ENCODE assay signal across 31 cellular contexts in the genomic region with DNA sequence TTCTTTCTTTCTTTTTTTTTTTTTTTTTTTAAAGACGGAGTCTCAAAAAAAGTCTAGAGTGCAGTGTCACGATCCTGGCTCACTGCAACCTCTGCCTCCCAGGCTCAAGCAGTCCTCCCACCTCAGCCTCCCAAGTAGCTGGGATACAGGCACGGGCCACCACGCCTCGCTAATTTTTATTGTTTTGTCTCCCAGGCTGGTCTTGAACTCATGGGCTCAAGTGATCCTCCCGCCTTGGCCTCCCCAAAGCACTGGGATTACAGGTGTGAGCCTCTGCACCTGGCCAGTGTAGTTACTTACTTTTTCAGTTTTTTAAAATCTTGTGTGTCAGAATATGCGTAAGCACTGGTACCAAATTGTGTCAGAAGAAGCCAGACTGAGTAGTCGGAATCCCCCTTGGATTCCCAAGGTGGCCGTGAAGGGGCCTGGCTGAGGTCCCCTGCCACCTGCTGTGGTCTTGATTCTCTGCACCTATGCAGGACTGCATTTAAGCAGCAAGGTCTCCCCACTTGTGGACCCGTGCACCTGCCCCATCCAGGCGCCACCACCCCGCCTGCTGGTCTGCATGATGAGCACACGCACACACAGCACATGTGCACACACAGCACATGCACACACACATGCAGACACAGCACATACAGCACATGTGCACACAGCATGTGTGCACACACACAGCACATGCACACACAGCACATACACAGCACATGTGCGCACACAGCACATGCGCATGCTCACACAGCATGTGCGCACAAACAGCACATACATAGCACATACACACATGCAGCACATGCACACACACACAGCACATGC. TPM values are rescaled to one million over a fixed set of nuclear protein-coding genes. Genes with fewer than 3 reads are reported as not detected.
DNase-seq lines count a peak whose midpoint lies in the region; ATAC-seq and TF ChIP-seq lines count a peak whose summit lies in the region.
"Had no signal": no experiment of that assay in that cellular context is flagged by ENCODE, and none has a peak within 500 bp of the region (broad histone marks: within the 10 kb centered on the region; RNA-seq: fewer than 3 reads in every experiment).

No MANE protein-coding gene starts in this region.

- H2BK15ac ChIP-seq in mesenchymal stem cell (ENCODE audit: low read depth, poor library complexity, severe bottlenecking) = no peak overlapping the region

- H3K9me3 Mint-ChIP-seq in activated naive CD8-positive, alpha-beta T cell (ENCODE audit: low read depth) = no peaks in the 10 kb centered on the region
- H3K9me3 Mint-ChIP-seq in activated naive CD8-positive, alpha-beta T cell treated with anti-CD3 and anti-CD28 coated beads for 36 hours = no peaks in the 10 kb centered on the region
- H3K9me3 Mint-ChIP-seq in T-helper 2 cell treated with Interferon-gamma antibody and Interleukin-4, amounts not matched to agents 5 μg/mL and 100 μg/mL, for 36 hours = no peaks in the 10 kb centered on the region
- H3K9me3 Mint-ChIP-seq: activated CD4-positive, alpha-beta T cell treated with anti-CD3 and anti-CD28 coated beads, Interleukin-2, amount 10 ng/mL, durations not matched to agents 7 days and 5 days; activated naive CD8-positive, alpha-beta T cell treated with anti-CD3 and anti-CD28 coated beads, Interleukin-2, amount 10 ng/mL, durations not matched to agents 7 days and 5 days; activated T-cell treated with anti-CD3 and anti-CD28 coated beads, Interleukin-2, amount 50 U/mL, for 24 hours; CD14-positive monocyte; IgD-negative memory B cell had no signal

- H3K27me3 ChIP-seq in OCI-LY3 (ENCODE audit: low read depth, low read length) = no peaks in the 10 kb centered on the region
- H3K27me3 ChIP-seq in mesenchymal stem cell (ENCODE audit: control insufficient read depth in 1 of 2, insufficient read depth in 1 of 2, low read length in 2 of 2) = no peaks in the 10 kb centered on the region
- H3K27me3 ChIP-seq in aorta (ENCODE audit: control insufficient read depth in 1 of 2, insufficient read depth in 2 of 2, low read length in 1 of 2) = no peaks in the 10 kb centered on the region
- H3K27me3 ChIP-seq in foreskin keratinocyte = no peaks in the 10 kb centered on the region
- H3K27me3 ChIP-seq: ascending aorta, sigmoid colon, SJSA1, transverse colon had no signal

- 98% methylated on average over 16 of the region's 16 CpGs for WGBS in mesenchymal stem cell
- 93 to 95% methylated on average over 16 of the region's 16 CpGs for WGBS in aorta, 2 donors

- peak; percentile 9 for ATAC-seq in aorta (ENCODE audit: low FRiP score)
- no peak for ATAC-seq in left lobe of liver
- ATAC-seq in foreskin keratinocyte = no peak
- ATAC-seq: HCT116, psoas muscle had no signal

- H2BK120ac ChIP-seq in mesenchymal stem cell (ENCODE audit: low read depth, low read length) = no peak overlapping the region

- no peak overlapping the region for H2AFZ ChIP-seq in OCI-LY3 (ENCODE audit: low read depth, low read length)
- H2AFZ ChIP-seq in mesenchymal stem cell (ENCODE audit: low read depth, low read length) = no peak overlapping the region

- no peak overlapping the region for H2AK5ac ChIP-seq in mesenchymal stem cell (ENCODE audit: low read length, severe bottlenecking)

- peaks cover 24% of the 10 kb centered on the region for H4K20me1 ChIP-seq in OCI-LY3 (ENCODE audit: insufficient read depth, low read length)

- H3K79me1 ChIP-seq in mesenchymal stem cell (replicated peaks; ENCODE audit: low read length, poor library complexity, severe bottlenecking) = peaks cover 40% of the 10 kb centered on the region

- peak overlapping the region; percentile 40 for H4K91ac ChIP-seq in mesenchymal stem cell (ENCODE audit: low read length)

- H2BK5ac ChIP-seq in mesenchymal stem cell (ENCODE audit: low read depth, low read length, poor library complexity, severe bottlenecking) = no peak overlapping the region

- no peaks in the 10 kb centered on the region for H3K27me3 Mint-ChIP-seq in activated naive CD8-positive, alpha-beta T cell
- H3K27me3 Mint-ChIP-seq in activated naive CD8-positive, alpha-beta T cell treated with anti-CD3 and anti-CD28 coated beads for 36 hours = no peaks in the 10 kb centered on the region
- H3K27me3 Mint-ChIP-seq in T-helper 2 cell treated with Interferon-gamma antibody and Interleukin-4, amounts not matched to agents 5 μg/mL and 100 μg/mL, for 36 hours (ENCODE audit: low read depth) = no peaks in the 10 kb centered on the region
- H3K27me3 Mint-ChIP-seq: activated CD4-positive, alpha-beta T cell treated with anti-CD3 and anti-CD28 coated beads, Interleukin-2, amount 10 ng/mL, durations not matched to agents 7 days and 5 days; activated naive CD8-positive, alpha-beta T cell treated with anti-CD3 and anti-CD28 coated beads, Interleukin-2, amount 10 ng/mL, durations not matched to agents 7 days and 5 days; activated T-cell treated with anti-CD3 and anti-CD28 coated beads, Interleukin-2, amount 50 U/mL, for 24 hours; IgD-negative memory B cell had no signal

- H3K4me2 ChIP-seq in OCI-LY3 (ENCODE audit: low read length) (peak overlapping the region; percentile 36), mesenchymal stem cell (ENCODE audit: low read length, poor library complexity, severe bottlenecking) (no peak overlapping the region)

- H3K4me3 ChIP-seq in OCI-LY3 (ENCODE audit: low read length) = no peak overlapping the region
- H3K4me3 ChIP-seq in mesenchymal stem cell (ENCODE audit: insufficient read depth in 1 of 2, low read depth in 1 of 2, low read length in 2 of 2) = no peak overlapping the region
- H3K4me3 ChIP-seq in aorta (ENCODE audit: low read length in 2 of 2) = no peak overlapping the region
- H3K4me3 ChIP-seq: ascending aorta, left ventricle myocardium inferior, psoas muscle, sigmoid colon, SJSA1, transverse colon had no signal

- intact Hi-C loops in aorta (cut with DNase I) = no loop called here

- no peak overlapping the region for H3K4ac ChIP-seq in mesenchymal stem cell (ENCODE audit: low read depth in 1 of 2, low read length in 2 of 2)

- H3K4me1 ChIP-seq in OCI-LY3 (ENCODE audit: low read length) (peaks cover 44% of the 10 kb centered on the region), mesenchymal stem cell (ENCODE audit: control insufficient read depth, insufficient read depth, low read depth, low read length) (peaks cover 8% of the 10 kb centered on the region), aorta (ENCODE audit: control insufficient read depth in 1 of 2, insufficient read depth in 2 of 2, low read length in 2 of 2) (no peaks in the 10 kb centered on the region), foreskin keratinocyte (no peaks in the 10 kb centered on the region)
- H3K4me1 ChIP-seq: ascending aorta, sigmoid colon, SJSA1 had no signal

- no peak overlapping the region for H3K18ac ChIP-seq in mesenchymal stem cell (ENCODE audit: low read depth in 1 of 2, low read length in 2 of 2)

- no peak overlapping the region for H2BK12ac ChIP-seq in mesenchymal stem cell (ENCODE audit: low read length in 2 of 2)

- H3K36me3 ChIP-seq in OCI-LY3 (replicated peaks; ENCODE audit: low read depth, low read length) (peaks cover 26% of the 10 kb centered on the region), mesenchymal stem cell (ENCODE audit: control insufficient read depth in 1 of 2, insufficient read depth in 2 of 2, low read depth in 1 of 2, low read length in 2 of 2) (peaks cover 31 to 51% of the 10 kb centered on the region in 2 experiments), aorta (ENCODE audit: control insufficient read depth in 1 of 2, insufficient read depth in 2 of 2, low read length in 1 of 2) (peaks cover 0 to 7% of the 10 kb centered on the region in 2 donors)

- no peak for DNase-seq in activated naive CD8-positive, alpha-beta T cell treated with anti-CD3 and anti-CD28 coated beads for 36 hours
- DNase-seq in mesenchymal stem cell (no peak), aorta (no peak), left lobe of liver (ENCODE audit: low spot score) (no peak), foreskin keratinocyte (no peak)
- no peak for DNase-seq in T-helper 2 cell treated with Interferon-gamma antibody and Interleukin-4, amounts not matched to agents 5 μg/mL and 100 μg/mL, for 36 hours (ENCODE audit: low spot score)
- DNase-seq: 8988T; activated CD4-positive, alpha-beta T cell treated with anti-CD3 and anti-CD28 coated beads, Interleukin-2, amount 10 ng/mL, durations not matched to agents 7 days and 5 days; activated effector memory CD4-positive, alpha-beta T cell treated with anti-CD3 and anti-CD28 coated beads, Interleukin-2, amount 50 U/mL, for 16 hours; activated naive CD8-positive, alpha-beta T cell treated with anti-CD3 and anti-CD28 coated beads, Interleukin-2, amount 10 ng/mL, durations not matched to agents 7 days and 5 days; activated T-cell treated with anti-CD3 and anti-CD28 coated beads, Interleukin-2, amount 50 U/mL, for 24 hours; DMS79 treated with DMSO at 0.1 percent for 48 hours; effector CD4-positive, alpha-beta T cell; GF-D8; left ventricle myocardium inferior; NCI-H1694; NCI-H446; NCI-H82; nucleus accumbens; sigmoid colon; stimulated activated CD4-positive, alpha-beta T cell treated with anti-CD3 and anti-CD28 coated beads, Interleukin-12 subunit alpha, Interleukin-12 subunit beta, amount 100 ng/mL, for 4 hours; stimulated activated CD4-positive, alpha-beta T cell treated with anti-CD3 and anti-CD28 coated beads, Interleukin-2, amount 100 ng/mL, for 48 hours; transverse colon had no signal

- no peak overlapping the region for H3K4me3 Mint-ChIP-seq in activated naive CD8-positive, alpha-beta T cell
- no peak overlapping the region for H3K4me3 Mint-ChIP-seq in activated naive CD8-positive, alpha-beta T cell treated with anti-CD3 and anti-CD28 coated beads for 36 hours
- no peak overlapping the region for H3K4me3 Mint-ChIP-seq in T-helper 2 cell treated with Interferon-gamma antibody and Interleukin-4, amounts not matched to agents 5 μg/mL and 100 μg/mL, for 36 hours
- H3K4me3 Mint-ChIP-seq: activated CD4-positive, alpha-beta T cell treated with anti-CD3 and anti-CD28 coated beads, Interleukin-2, amount 10 ng/mL, durations not matched to agents 7 days and 5 days; activated naive CD8-positive, alpha-beta T cell treated with anti-CD3 and anti-CD28 coated beads, Interleukin-2, amount 10 ng/mL, durations not matched to agents 7 days and 5 days; activated T-cell treated with anti-CD3 and anti-CD28 coated beads, Interleukin-2, amount 50 U/mL, for 24 hours; CD14-positive monocyte had no signal

- H3K4me1 Mint-ChIP-seq in activated naive CD8-positive, alpha-beta T cell (ENCODE audit: low read depth) = peaks cover 24% of the 10 kb centered on the region
- H3K4me1 Mint-ChIP-seq in activated naive CD8-positive, alpha-beta T cell treated with anti-CD3 and anti-CD28 coated beads for 36 hours = peaks cover 18% of the 10 kb centered on the region
- peaks cover 18% of the 10 kb centered on the region for H3K4me1 Mint-ChIP-seq in T-helper 2 cell treated with Interferon-gamma antibody and Interleukin-4, amounts not matched to agents 5 μg/mL and 100 μg/mL, for 36 hours (ENCODE audit: low read depth)

- H3K27ac Mint-ChIP-seq in activated naive CD8-positive, alpha-beta T cell = peak overlapping the region; percentile 24
- H3K27ac Mint-ChIP-seq in activated naive CD8-positive, alpha-beta T cell treated with anti-CD3 and anti-CD28 coated beads for 36 hours = no peak overlapping the region
- no peak overlapping the region for H3K27ac Mint-ChIP-seq in T-helper 2 cell treated with Interferon-gamma antibody and Interleukin-4, amounts not matched to agents 5 μg/mL and 100 μg/mL, for 36 hours
- H3K27ac Mint-ChIP-seq: activated naive CD8-positive, alpha-beta T cell treated with anti-CD3 and anti-CD28 coated beads, Interleukin-2, amount 10 ng/mL, durations not matched to agents 7 days and 5 days; activated T-cell treated with anti-CD3 and anti-CD28 coated beads, Interleukin-2, amount 50 U/mL, for 24 hours; IgD-negative memory B cell had no signal

- TF ChIP-seq CTCF in OCI-LY3 (IDR thresholded peaks at IDR 0.05; ENCODE audit: low read depth, low read length) (peak; percentile 17; the same call in 1 of the 2 replicates), foreskin keratinocyte (conservative IDR thresholded peaks at IDR 0.05) (no peak)

- H3K79me2 ChIP-seq in OCI-LY3 (ENCODE audit: low read length) = peaks cover 27% of the 10 kb centered on the region

- H3K9me3 ChIP-seq in OCI-LY3 (ENCODE audit: insufficient read depth, low read length) (no peaks in the 10 kb centered on the region), mesenchymal stem cell (ENCODE audit: control insufficient read depth, low read length) (no peaks in the 10 kb centered on the region), aorta (ENCODE audit: control insufficient read depth, low read length) (no peaks in the 10 kb centered on the region)
- H3K9me3 ChIP-seq: ascending aorta, left ventricle myocardium inferior, psoas muscle, sigmoid colon, SJSA1, transverse colon had no signal

- H3K9ac ChIP-seq in OCI-LY3 (ENCODE audit: low read length) = no peak overlapping the region
- H3K9ac ChIP-seq in mesenchymal stem cell (ENCODE audit: low read length) = no peak overlapping the region

- peaks cover under 1% of the 10 kb centered on the region for H3K36me3 Mint-ChIP-seq in activated naive CD8-positive, alpha-beta T cell
- peaks cover 24% of the 10 kb centered on the region for H3K36me3 Mint-ChIP-seq in activated naive CD8-positive, alpha-beta T cell treated with anti-CD3 and anti-CD28 coated beads for 36 hours
- H3K36me3 Mint-ChIP-seq in T-helper 2 cell treated with Interferon-gamma antibody and Interleukin-4, amounts not matched to agents 5 μg/mL and 100 μg/mL, for 36 hours (ENCODE audit: low read depth) = peaks cover 27% of the 10 kb centered on the region
- H3K36me3 Mint-ChIP-seq: IgD-negative memory B cell had no signal

- H3K27ac ChIP-seq in OCI-LY3 (ENCODE audit: low read length) (peak overlapping the region; percentile 32; the same call in 1 of the 2 replicates), mesenchymal stem cell (ENCODE audit: low read length, poor library complexity, severe bottlenecking) (no peak overlapping the region), aorta (ENCODE audit: low read depth in 1 of 2, low read length in 2 of 2) (no peak overlapping the region), foreskin keratinocyte (no peak overlapping the region)
- H3K27ac ChIP-seq: ascending aorta, left ventricle myocardium inferior, sigmoid colon, SJSA1, transverse colon had no signal

- no peak overlapping the region for H4K8ac ChIP-seq in mesenchymal stem cell (ENCODE audit: low read length)

- no peak overlapping the region for H3K23ac ChIP-seq in mesenchymal stem cell (ENCODE audit: low read length in 2 of 2)

- no peak overlapping the region for H3K14ac ChIP-seq in mesenchymal stem cell (ENCODE audit: low read length in 2 of 2)

RNA-seq across cellular contexts. Expression of gene PCNT, which starts 47.5 kb away (rescaled TPM):
- total RNA-seq in activated naive CD8-positive, alpha-beta T cell treated with anti-CD3 and anti-CD28 coated beads for 36 hours = 10 to 100 TPM; 49.4 to 53.4 TPM
- polyA plus RNA-seq in mesenchymal stem cell (2013, experiment 1 of 2) = 6.7 TPM
- 5.3 TPM for polyA plus RNA-seq in mesenchymal stem cell (2013, experiment 2 of 2)
- 10 to 100 TPM; 30.7 to 33.0 TPM for total RNA-seq in aorta
- polyA plus RNA-seq in aorta = 10 to 100 TPM in 1 of 2 donors, 1 to 10 TPM in 1; 6.4 to 21.6 TPM
- 13.2 TPM for total RNA-seq in left lobe of liver
- 21.9 and 25.8 TPM in 2 replicates for total RNA-seq in foreskin keratinocyte
- 7.5 and 10.0 TPM in 2 replicates for polyA plus RNA-seq in foreskin keratinocyte

RNA-seq across cellular contexts. Expression of gene C21orf58, which starts 47.7 kb away (rescaled TPM):
- 10 to 100 TPM; 16.5 to 17.0 TPM for total RNA-seq in activated naive CD8-positive, alpha-beta T cell treated with anti-CD3 and anti-CD28 coated beads for 36 hours
- 2.0 TPM for polyA plus RNA-seq in mesenchymal stem cell (2013, experiment 1 of 2)
- polyA plus RNA-seq in mesenchymal stem cell (2013, experiment 2 of 2) = 1.7 TPM
- total RNA-seq in aorta = 1 to 10 TPM in 1 of 2 donors, under 1 TPM in 1; 0.81 to 3.7 TPM
- polyA plus RNA-seq in aorta = 1 to 10 TPM in 1 of 2 donors, under 1 TPM in 1; 0.38 to 2.5 TPM
- 2.1 TPM for total RNA-seq in left lobe of liver
- total RNA-seq in foreskin keratinocyte = 7.0 and 7.1 TPM in 2 replicates
- polyA plus RNA-seq in foreskin keratinocyte = 3.3 and 3.8 TPM in 2 replicates
